Comparison of ENCODE assay signal across 30 cellular contexts in the genomic region with DNA sequence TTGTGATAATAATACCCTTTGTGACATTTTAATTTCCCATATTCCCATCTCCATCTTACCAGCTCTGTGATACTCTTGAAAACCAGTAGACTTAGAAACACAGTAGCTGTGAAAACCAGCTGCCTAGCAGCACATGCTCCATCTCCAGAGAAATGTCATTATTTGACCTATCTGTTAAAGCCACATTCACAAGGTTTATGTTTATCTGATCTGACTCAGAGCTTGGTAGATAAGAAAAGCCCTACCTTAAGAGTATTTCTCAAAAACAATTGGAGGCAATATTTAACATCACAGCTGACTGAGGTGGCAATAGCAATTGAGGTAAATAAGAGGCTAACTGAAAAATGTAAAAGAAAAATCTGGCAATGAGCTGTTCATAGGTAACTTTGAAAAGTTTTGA. TPM values are rescaled to one million over a fixed set of nuclear protein-coding genes. Genes with fewer than 3 reads are reported as not detected.
"Had no signal": no experiment of that assay in that cellular context is flagged by ENCODE, and none has a peak within 500 bp of the region (broad histone marks: within the 10 kb centered on the region; RNA-seq: fewer than 3 reads in every experiment).

No MANE protein-coding gene starts in this region.

- H3K9me3 Mint-ChIP-seq: activated B cell treated with CpG ODN at 0.5 μM for 24 hours; T-helper 1 cell treated with Interleukin-12 subunit alpha and Interleukin-12 subunit beta and Interleukin-4 antibody, amounts not matched to agents 30 μg/mL and 1 μg/mL, for 36 hours had no signal

- H3K4me1 ChIP-seq: esophagus muscularis mucosa, gastroesophageal sphincter, heart right ventricle had no signal

- ATAC-seq: activated CD4-positive, CD25-positive, alpha-beta regulatory T cell treated with anti-CD3 and anti-CD28 coated beads, Interleukin-2, amount 50 U/mL, for 24 hours; activated CD8-positive, alpha-beta T cell treated with anti-CD3 and anti-CD28 coated beads for 36 hours; activated T-cell treated with anti-CD3 and anti-CD28 coated beads, Interleukin-2, amount 50 U/mL, for 4 hours; activated T-helper 17 cell treated with anti-CD3 and anti-CD28 coated beads, Interleukin-2, amount 50 U/mL, for 72 hours; body of pancreas; effector memory CD8-positive, alpha-beta T cell; gastroesophageal sphincter; heart right ventricle had no signal

- H3K27ac Mint-ChIP-seq: activated B cell treated with CpG ODN at 0.5 μM for 24 hours; activated CD8-positive, alpha-beta T cell treated with anti-CD3 and anti-CD28 coated beads for 36 hours; activated naive CD8-positive, alpha-beta T cell; activated T-helper 17 cell treated with anti-CD3 and anti-CD28 coated beads, Interleukin-2, amount 50 U/mL, for 72 hours; effector memory CD8-positive, alpha-beta T cell; T-helper 1 cell treated with Interleukin-12 subunit alpha and Interleukin-12 subunit beta and Interleukin-4 antibody, amounts not matched to agents 30 μg/mL and 1 μg/mL, for 36 hours had no signal

- H3K27me3 ChIP-seq: body of pancreas, esophagus muscularis mucosa, gastroesophageal sphincter had no signal

- H3K4me1 Mint-ChIP-seq: activated B cell treated with CpG ODN at 0.5 μM for 24 hours; activated T-helper 17 cell treated with anti-CD3 and anti-CD28 coated beads, Interleukin-2, amount 50 U/mL, for 72 hours had no signal

- H3K36me3 ChIP-seq: esophagus muscularis mucosa, gastroesophageal sphincter, heart right ventricle, WERI-Rb-1 had no signal

- H3K4me3 ChIP-seq: body of pancreas, esophagus muscularis mucosa, gastroesophageal sphincter, heart right ventricle had no signal

- H3K4me3 Mint-ChIP-seq: activated B cell treated with CpG ODN at 0.5 μM for 24 hours; activated CD8-positive, alpha-beta T cell treated with anti-CD3 and anti-CD28 coated beads for 36 hours; activated naive CD8-positive, alpha-beta T cell; activated T-cell treated with anti-CD3 and anti-CD28 coated beads, Interleukin-2, amount 50 U/mL, for 4 hours; activated T-helper 17 cell treated with anti-CD3 and anti-CD28 coated beads, Interleukin-2, amount 50 U/mL, for 72 hours; effector memory CD8-positive, alpha-beta T cell; T-helper 1 cell treated with Interleukin-12 subunit alpha and Interleukin-12 subunit beta and Interleukin-4 antibody, amounts not matched to agents 30 μg/mL and 1 μg/mL, for 36 hours had no signal

- DNase-seq: activated B cell treated with CpG ODN at 0.5 μM for 24 hours; activated CD4-positive, alpha-beta T cell treated with anti-CD3 and anti-CD28 coated beads for 48 hours; activated CD4-positive, alpha-beta T cell treated with anti-CD3 and anti-CD28 coated beads, Interleukin-2, amount 50 U/mL, for 1 hour; activated CD4-positive, alpha-beta T cell treated with anti-CD3 and anti-CD28 coated beads, Interleukin-2, amount 50 U/mL, for 48 hours; activated CD8-positive, alpha-beta memory T cell treated with anti-CD3 and anti-CD28 coated beads for 24 hours; activated CD8-positive, alpha-beta T cell treated with anti-CD3 and anti-CD28 coated beads for 36 hours; activated effector memory CD4-positive, alpha-beta T cell treated with Interleukin-2 at 50 U/mL for 16 hours; activated gamma-delta T cell treated with Interleukin-2 at 50 U/mL for 16 hours; activated naive CD4-positive, alpha-beta T cell treated with anti-CD3 and anti-CD28 coated beads, Interleukin-2, amount 50 U/mL, for 16 hours; activated naive CD4-positive, alpha-beta T cell treated with Interleukin-2 at 50 U/mL for 16 hours; activated T-cell treated with anti-CD3 and anti-CD28 coated beads, Interleukin-2, amount 50 U/mL, for 4 hours; amygdala; aorta; body of pancreas; caudate nucleus; cortex of kidney; dermis blood vessel endothelial cell; effector CD4-positive, alpha-beta T cell; effector memory CD8-positive, alpha-beta T cell; foreskin melanocyte; heart right ventricle; T-helper 9 cell; WERI-Rb-1 had no signal

- H3K36me3 Mint-ChIP-seq: activated naive CD8-positive, alpha-beta T cell had no signal

- H3K27ac ChIP-seq: body of pancreas, esophagus muscularis mucosa, gastroesophageal sphincter, heart right ventricle, WERI-Rb-1 had no signal

- H3K27me3 Mint-ChIP-seq: activated CD8-positive, alpha-beta T cell treated with anti-CD3 and anti-CD28 coated beads for 36 hours; activated naive CD8-positive, alpha-beta T cell; effector memory CD8-positive, alpha-beta T cell had no signal

RNA-seq across cellular contexts. Expression of a gene that starts 8.1 kb away (rescaled TPM):
- total RNA-seq: activated B cell treated with CpG ODN at 0.5 μM for 24 hours; activated CD8-positive, alpha-beta T cell treated with anti-CD3 and anti-CD28 coated beads for 36 hours; activated T-cell treated with anti-CD3 and anti-CD28 coated beads, Interleukin-2, amount 50 U/mL, for 4 hours; activated T-helper 17 cell treated with anti-CD3 and anti-CD28 coated beads, Interleukin-2, amount 50 U/mL, for 72 hours; dermis blood vessel endothelial cell; T-helper 2 cell treated with Interferon-gamma antibody and Interleukin-4, amounts not matched to agents 100 ng/mL and 5 ng/mL, for 36 hours had no signal
